ENCODE assay signal across 8 cellular contexts in genomic region chr19:13208131-13208963, GRCh38. TPM values are rescaled to one million over a fixed set of nuclear protein-coding genes. Genes with fewer than 3 reads are reported as not detected.
A peak's percentile ranks its signal among the peaks of the same experiment; 100 is the strongest.
DNase-seq lines count a peak whose midpoint lies in the region; ATAC-seq, FAIRE-seq and TF ChIP-seq lines count a peak whose summit lies in the region.

No MANE protein-coding gene starts in this region.

- TF ChIP-seq POLR2A in GM12891 (IDR thresholded peaks at IDR 0.05; ENCODE audit: low read depth, low read length) (no peak), GM12878 (IDR thresholded peaks at IDR 0.05; ENCODE audit: low read depth, low read length) (peak; percentile 61), HepG2 (IDR thresholded peaks at IDR 0.05; ENCODE audit: insufficient read depth in 1 of 2, low read depth in 2 of 2, low read length in 2 of 2) (no peak)

- peaks cover 5% of the 10 kb centered on the region for H3K36me3 Mint-ChIP-seq in T-helper 17 cell (ENCODE audit: low read depth)

- TF ChIP-seq RAD21 in GM12878 (IDR thresholded peaks at IDR 0.05; ENCODE audit: insufficient read depth, low read depth, low read length) (no peak), HepG2 (CRISPR knock-in tag; IDR thresholded peaks at IDR 0.05) (no peak)

- H3K4me3 Mint-ChIP-seq in T-helper 17 cell = peak overlapping the region; percentile 97

- WGBS in GM12878 (ENCODE audit: insufficient coverage, insufficient replicate concordance, low lambda C conversion rate, missing lambda C conversion rate) = 2% methylated on average over 42 of the region's 49 CpGs
- WGBS in HepG2 (ENCODE audit: low lambda C conversion rate) = 61% methylated on average over 29 of the region's 49 CpGs

- peak overlapping the region; percentile 39 for H2AFZ ChIP-seq in GM12878 (ENCODE audit: control insufficient read depth, low read depth, low read length)
- H2AFZ ChIP-seq in HepG2 (ENCODE audit: low read length) = no peak overlapping the region

- SMC1A ChIA-PET in GM12878 (lab: Charles Lee; ENCODE audit: uncharacterized antibody, unreplicated experiment) = interaction anchor here (0.9 kb wide), 1 partner anchor 13 kb away, joined by 3 read pairs; no protein-coding TSS in a partner anchor

- H3K4me2 ChIP-seq in GM12878 (ENCODE audit: control insufficient read depth, insufficient read depth) = peak overlapping the region; percentile 73
- no peak overlapping the region for H3K4me2 ChIP-seq in HepG2 (ENCODE audit: low read depth, low read length)

- TF ChIP-seq CTCF in GM12878 (IDR thresholded peaks at IDR 0.05 in 2 of 3, conservative IDR thresholded peaks at IDR 0.05 in 1 of 3; ENCODE audit: control insufficient read depth in 2 of 3, extremely low read depth in 1 of 3, insufficient read depth in 1 of 3, low read depth in 3 of 3, low read length in 3 of 3) (no peak), HepG2 (CRISPR knock-in tag; IDR thresholded peaks at IDR 0.05) (no peak)

- H4K20me1 ChIP-seq in GM12878 (ENCODE audit: control insufficient read depth, insufficient read depth) = no peaks in the 10 kb centered on the region
- H4K20me1 ChIP-seq in HepG2 (ENCODE audit: insufficient read depth, low read length) = no peaks in the 10 kb centered on the region

- BruUV-seq in GM12878 (replicated peaks; lab: Mats Ljungman, UMichigan) (no TSS peak), HepG2 (replicated peaks; lab: Mats Ljungman, UMichigan) (no TSS peak)

- peaks cover 20% of the 10 kb centered on the region for H3K4me1 Mint-ChIP-seq in T-helper 17 cell

- peak overlapping the region; percentile 60 for H3K9ac ChIP-seq in GM12878 (ENCODE audit: control insufficient read depth, insufficient read depth, low read length)
- no peak overlapping the region for H3K9ac ChIP-seq in HepG2 (ENCODE audit: insufficient read depth, low read depth, low read length)

- FAIRE-seq in GM12891 (lab: Jason Lieb, UNC) (peak; percentile 94), GM12878 (lab: Jason Lieb, UNC) (peak; percentile 97), HepG2 (lab: Jason Lieb, UNC) (no peak)

- DNase-seq in GM12891 (ENCODE audit: insufficient read length, low spot score) (peak; percentile 78), T-helper 17 cell (no peak), GM12878 (ENCODE audit: low read depth, low spot score) (peak; percentile 77), HepG2 (ENCODE audit: low spot score) (no peak), posterior cingulate gyrus (no peak), cortex of kidney (lab: John Stamatoyannopoulos, UW) (no peak)
- DNase-seq in stimulated activated CD8-positive, alpha-beta memory T cell treated with anti-CD3 and anti-CD28 coated beads, Interleukin-12 subunit alpha, Interleukin-12 subunit beta, amount 100 ng/mL, for 24 hours (ENCODE audit: extremely low read depth) = peak; percentile 33

- H3K4me1 ChIP-seq in GM12878 (ENCODE audit: control insufficient read depth, insufficient read depth, low read length) = peaks cover 14% of the 10 kb centered on the region
- H3K4me1 ChIP-seq in HepG2 (ENCODE audit: insufficient read depth, low read length) = peaks cover 6% of the 10 kb centered on the region; the same call in 1 of the 2 replicates

- CTCF ChIA-PET in GM12878 (lab: Yijun Ruan, JAX) (interaction anchor here (0.9 kb wide), 1 partner anchor 53 kb away, joined by 3 read pairs; no protein-coding TSS in a partner anchor), HepG2 (lab: Yijun Ruan, JAX; ENCODE audit: low intra/inter-chr PET ratio, low total read pairs) (no interaction called here)

- H3K36me3 ChIP-seq in GM12878 (ENCODE audit: control insufficient read depth in 2 of 2, insufficient read depth in 2 of 2, low read length in 1 of 2) = no peaks in the 10 kb centered on the region
- H3K36me3 ChIP-seq in HepG2 (replicated peaks in 1 of 2; ENCODE audit: control insufficient read depth in 1 of 2, insufficient read depth in 2 of 2, low read length in 2 of 2) = no peaks in the 10 kb centered on the region

- H3K27ac ChIP-seq in GM12878 (ENCODE audit: control insufficient read depth, insufficient read depth) (peak overlapping the region; percentile 77), HepG2 (ENCODE audit: extremely low read length, insufficient read depth, low read length) (no peak overlapping the region)

- ATAC-seq in HG02981 (IDR thresholded peaks at IDR 0.05; ENCODE audit: unreplicated experiment) = peak; percentile 55
- ATAC-seq in T-helper 17 cell = peak; percentile 70
- ATAC-seq in GM12878 = peak; percentile 84
- no peak for ATAC-seq in HepG2

- in situ Hi-C loops in GM12878 (cut with MboI) (no loop called here), HepG2 (cut with HindIII; ENCODE audit: extremely low pct_ligation_motif_present, low pct_unique_long_range_greater_than_20kb) (no loop called here)

- H3K9me3 ChIP-seq in T-helper 17 cell (ENCODE audit: control insufficient read depth, low read length, poor library complexity, severe bottlenecking) = no peaks in the 10 kb centered on the region
- no peaks in the 10 kb centered on the region for H3K9me3 ChIP-seq in GM12878 (replicated peaks; ENCODE audit: control insufficient read depth, insufficient read depth, low read length)
- H3K9me3 ChIP-seq in HepG2 (ENCODE audit: low read length) = no peaks in the 10 kb centered on the region

- H3K79me2 ChIP-seq in GM12878 (ENCODE audit: control insufficient read depth, insufficient read depth, low read length) (no peaks in the 10 kb centered on the region), HepG2 (ENCODE audit: insufficient read depth, low read length) (no peaks in the 10 kb centered on the region)

- no peaks in the 10 kb centered on the region for H3K27me3 Mint-ChIP-seq in T-helper 17 cell

- intact Hi-C loops in GM12878 (cut with micrococcal nuclease; ENCODE audit: unreplicated experiment) (loop anchor here (1.0 to 2.0 kb wide), 2 partner anchors 52 to 55 kb away; no protein-coding TSS in a partner anchor), HepG2 (cut with micrococcal nuclease; ENCODE audit: unreplicated experiment) (no loop called here), posterior cingulate gyrus (cut with DNase I) (no loop called here)

- TF ChIP-seq EP300 in GM12878 (IDR thresholded peaks at IDR 0.05; ENCODE audit: borderline replicate concordance in 1 of 2, control insufficient read depth in 1 of 2, low read depth in 2 of 2, low read length in 2 of 2) (peak; percentile 35 to 36; a peak in 1 of 4 replicates), HepG2 (IDR thresholded peaks at IDR 0.05; ENCODE audit: low read depth in 2 of 2, low read length in 2 of 2) (no peak), HepG2 (CRISPR knock-in tag; IDR thresholded peaks at IDR 0.05; ENCODE audit: borderline replicate concordance) (no peak)

- POLR2A ChIA-PET in GM12878 (lab: Charles Lee) = no interaction called here
- POLR2A ChIA-PET in HepG2 (lab: Yijun Ruan, JAX) = no interaction called here

- peak overlapping the region; percentile 92 for H3K27ac Mint-ChIP-seq in T-helper 17 cell

- no peaks in the 10 kb centered on the region for H3K27me3 ChIP-seq in GM12878 (replicated peaks in 1 of 2; ENCODE audit: control insufficient read depth in 2 of 2, insufficient read depth in 2 of 2, low read length in 1 of 2)
- no peaks in the 10 kb centered on the region; a peak in 3 of 5 replicates for H3K27me3 ChIP-seq in HepG2 (ENCODE audit: control insufficient read depth in 1 of 2, insufficient read depth in 2 of 2, low read length in 2 of 2)

- H3K4me3 ChIP-seq in GM12878 (peak overlapping the region; percentile 57), HepG2 (replicated peaks in 1 of 3; ENCODE audit: insufficient read depth in 1 of 3, low read depth in 2 of 3, low read length in 3 of 3) (no peak overlapping the region)

- RAD21 ChIA-PET in GM12878 (lab: Charles Lee; ENCODE audit: unreplicated experiment) = interaction anchor here (0.9 kb wide), 1 partner anchor 53 kb away, joined by 3 read pairs; no protein-coding TSS in a partner anchor

RNA-seq across cellular contexts. Expression of gene IER2, which starts 58.1 kb away (rescaled TPM):
- 61.4 TPM for polyA plus RNA-seq in GM12891 (2012; ENCODE audit: low read depth, missing spikeins)
- 100 to 1,000 TPM; 376 to 523 TPM for total RNA-seq in T-helper 17 cell
- total RNA-seq in GM12878 (2013; cell fraction: nucleolus; rRNA removed) = 41.4 and 51.6 TPM in 2 replicates
- 26.0 and 31.9 TPM in 2 replicates for total RNA-seq in GM12878 (2014; rRNA removed)
- 9.1 and 9.5 TPM in 2 replicates for total RNA-seq in GM12878 (2014; rRNA removed; fragmentation: Illumina TruSeq; extraction: Trizol)
- 94.5 and 97.2 TPM in 2 replicates for total RNA-seq in GM12878 (2021)
- polyA plus RNA-seq in GM12878 (2011; ENCODE audit: low read depth) = 9.8 TPM
- polyA plus RNA-seq in GM12878 (2011; rRNA removed) = 11.2 and 17.9 TPM in 2 replicates
- 36.0 and 41.6 TPM in 2 replicates for polyA plus RNA-seq in GM12878 (2011; cell fraction: cytosol; rRNA removed)
- 127 and 170 TPM in 2 replicates for polyA plus RNA-seq in GM12878 (2011; cell fraction: nucleus; rRNA removed)
- 54.9 and 64.6 TPM in 2 replicates for polyA plus RNA-seq in GM12878 (2012)
- 7.7 and 13.2 TPM in 2 replicates for polyA plus RNA-seq in GM12878 (2014; fragmentation: Illumina TruSeq; extraction: Trizol)
- 1 to 10 TPM; 2.8 to 9.3 TPM for polyA plus RNA-seq in GM12878 (2014; fragmentation: Nextera tagmentation; extraction: Ambion mirVana)
- 56.0 and 65.3 TPM in 2 replicates for polyA plus RNA-seq in GM12878 (2014; rRNA removed)
- polyA plus RNA-seq in GM12878 (2016; fragmentation: Nextera tagmentation; extraction: Ambion mirVana) = 10 to 100 TPM; 75.6 to 81.7 TPM
- polyA minus RNA-seq in GM12878 (2011; rRNA and poly(A)+ RNA removed) = 5.2 and 11.3 TPM in 2 replicates
- 12.3 and 14.0 TPM in 2 replicates for polyA minus RNA-seq in GM12878 (2011; cell fraction: cytosol; rRNA and poly(A)+ RNA removed)
- 35.5 and 63.1 TPM in 2 replicates for polyA minus RNA-seq in GM12878 (2011; cell fraction: nucleus; rRNA and poly(A)+ RNA removed)
- total RNA-seq in HepG2 (2016; rRNA removed; fragmentation: Illumina TruSeq; extraction: Trizol) = 10.0 and 14.3 TPM in 2 replicates
- total RNA-seq in HepG2 (2016; cell fraction: cytosol; rRNA removed; fragmentation: Illumina TruSeq; extraction: Trizol; ENCODE audit: low read depth) = 5.0 and 5.9 TPM in 2 replicates
- 8.1 and 16.1 TPM in 2 replicates for total RNA-seq in HepG2 (2016; cell fraction: insoluble cytoplasmic fraction; rRNA removed; fragmentation: Illumina TruSeq; extraction: Trizol)
- total RNA-seq in HepG2 (2016; cell fraction: membrane; rRNA removed; fragmentation: Illumina TruSeq; extraction: Trizol) = 10.0 and 11.1 TPM in 2 replicates
- total RNA-seq in HepG2 (2016; cell fraction: nucleus; rRNA removed; fragmentation: Illumina TruSeq; extraction: Trizol) = 12.6 and 13.6 TPM in 2 replicates
- 10.1 and 12.9 TPM in 2 replicates for polyA plus RNA-seq in HepG2 (2011; rRNA removed)
- 14.4 and 15.3 TPM in 2 replicates for polyA plus RNA-seq in HepG2 (2011; cell fraction: cytosol; rRNA removed)
- polyA plus RNA-seq in HepG2 (2011; cell fraction: nucleus; rRNA removed) = 84.6 and 97.2 TPM in 2 replicates
- polyA plus RNA-seq in HepG2 (2012) = 20.1 and 25.8 TPM in 2 replicates
- 5.5 and 5.8 TPM in 2 replicates for polyA plus RNA-seq in HepG2 (2016; cell fraction: cytosol; fragmentation: Illumina TruSeq; extraction: Trizol; ENCODE audit: low read depth)
- polyA plus RNA-seq in HepG2 (2016; cell fraction: insoluble cytoplasmic fraction; fragmentation: Illumina TruSeq; extraction: Trizol; ENCODE audit: low read depth) = 17.5 and 22.6 TPM in 2 replicates
- polyA plus RNA-seq in HepG2 (2016; cell fraction: membrane; fragmentation: Illumina TruSeq; extraction: Trizol; ENCODE audit: low read depth) = 9.7 and 9.8 TPM in 2 replicates
- 39.1 and 40.8 TPM in 2 replicates for polyA plus RNA-seq in HepG2 (2016; cell fraction: nucleus; fragmentation: Illumina TruSeq; extraction: Trizol; ENCODE audit: insufficient read depth, low read depth)
- 8.1 and 9.7 TPM in 2 replicates for polyA minus RNA-seq in HepG2 (2011; rRNA and poly(A)+ RNA removed; ENCODE audit: low replicate concordance)
- polyA minus RNA-seq in HepG2 (2011; cell fraction: cytosol; rRNA and poly(A)+ RNA removed) = 7.0 and 7.3 TPM in 2 replicates
- polyA minus RNA-seq in HepG2 (2011; cell fraction: nucleus; rRNA and poly(A)+ RNA removed) = 9.7 and 9.9 TPM in 2 replicates

RNA-seq across cellular contexts. Expression of gene STX10, which starts 58.2 kb away (rescaled TPM):
- 42.4 TPM for polyA plus RNA-seq in GM12891 (2012; ENCODE audit: low read depth, missing spikeins)
- total RNA-seq in T-helper 17 cell (10 to 100 TPM; 33.5 TPM), GM12878 (2014; rRNA removed) (56.2 and 59.0 TPM in 2 replicates), GM12878 (2014; rRNA removed; fragmentation: Illumina TruSeq; extraction: Trizol) (36.3 and 38.4 TPM in 2 replicates), GM12878 (2021) (57.0 and 59.2 TPM in 2 replicates), HepG2 (2016; rRNA removed; fragmentation: Illumina TruSeq; extraction: Trizol) (36.8 and 47.9 TPM in 2 replicates)
- total RNA-seq in GM12878 (2013; cell fraction: nucleolus; rRNA removed) = 13.8 and 18.2 TPM in 2 replicates
- 20.8 TPM for polyA plus RNA-seq in GM12878 (2011; ENCODE audit: low read depth)
- polyA plus RNA-seq in GM12878 (2011; rRNA removed) (32.1 and 47.5 TPM in 2 replicates), GM12878 (2014; fragmentation: Illumina TruSeq; extraction: Trizol) (7.4 and 33.7 TPM in 2 replicates), GM12878 (2014; fragmentation: Nextera tagmentation; extraction: Ambion mirVana) (1 to 10 TPM in 1 of 2 experiments, under 1 TPM in 1; 0.56 to 3.7 TPM), GM12878 (2014; rRNA removed) (76.1 and 78.9 TPM in 2 replicates), GM12878 (2016; fragmentation: Nextera tagmentation; extraction: Ambion mirVana) (10 to 100 TPM; 47.7 to 50.4 TPM), HepG2 (2011; rRNA removed) (66.4 and 85.5 TPM in 2 replicates)
- 62.2 and 75.9 TPM in 2 replicates for polyA plus RNA-seq in GM12878 (2011; cell fraction: cytosol; rRNA removed)
- 132 and 139 TPM in 2 replicates for polyA plus RNA-seq in GM12878 (2011; cell fraction: nucleus; rRNA removed)
- 38.6 and 38.9 TPM in 2 replicates for polyA plus RNA-seq in GM12878 (2012)
- polyA minus RNA-seq in GM12878 (2011; rRNA and poly(A)+ RNA removed) = 21.1 and 22.4 TPM in 2 replicates
- polyA minus RNA-seq in GM12878 (2011; cell fraction: cytosol; rRNA and poly(A)+ RNA removed) = 15.5 and 18.8 TPM in 2 replicates
- polyA minus RNA-seq in GM12878 (2011; cell fraction: nucleus; rRNA and poly(A)+ RNA removed) = 8.9 TPM in 2 replicates
- total RNA-seq in HepG2 (2016; cell fraction: cytosol; rRNA removed; fragmentation: Illumina TruSeq; extraction: Trizol; ENCODE audit: low read depth) = 56.0 and 67.5 TPM in 2 replicates
- total RNA-seq in HepG2 (2016; cell fraction: insoluble cytoplasmic fraction; rRNA removed; fragmentation: Illumina TruSeq; extraction: Trizol) = 33.4 and 50.3 TPM in 2 replicates
- total RNA-seq in HepG2 (2016; cell fraction: membrane; rRNA removed; fragmentation: Illumina TruSeq; extraction: Trizol) = 78.5 and 90.1 TPM in 2 replicates
- total RNA-seq in HepG2 (2016; cell fraction: nucleus; rRNA removed; fragmentation: Illumina TruSeq; extraction: Trizol) = 27.2 and 35.2 TPM in 2 replicates
- polyA plus RNA-seq in HepG2 (2011; cell fraction: cytosol; rRNA removed) = 58.0 and 78.9 TPM in 2 replicates
- 198 and 219 TPM in 2 replicates for polyA plus RNA-seq in HepG2 (2011; cell fraction: nucleus; rRNA removed)
- 28.8 and 43.3 TPM in 2 replicates for polyA plus RNA-seq in HepG2 (2012)
- 79.7 and 89.7 TPM in 2 replicates for polyA plus RNA-seq in HepG2 (2016; cell fraction: cytosol; fragmentation: Illumina TruSeq; extraction: Trizol; ENCODE audit: low read depth)
- polyA plus RNA-seq in HepG2 (2016; cell fraction: insoluble cytoplasmic fraction; fragmentation: Illumina TruSeq; extraction: Trizol; ENCODE audit: low read depth) = 39.4 and 44.9 TPM in 2 replicates
- polyA plus RNA-seq in HepG2 (2016; cell fraction: membrane; fragmentation: Illumina TruSeq; extraction: Trizol; ENCODE audit: low read depth) = 85.7 and 88.6 TPM in 2 replicates
- 76.5 and 85.3 TPM in 2 replicates for polyA plus RNA-seq in HepG2 (2016; cell fraction: nucleus; fragmentation: Illumina TruSeq; extraction: Trizol; ENCODE audit: insufficient read depth, low read depth)
- 37.6 and 153 TPM in 2 replicates for polyA minus RNA-seq in HepG2 (2011; rRNA and poly(A)+ RNA removed; ENCODE audit: low replicate concordance)
- polyA minus RNA-seq in HepG2 (2011; cell fraction: cytosol; rRNA and poly(A)+ RNA removed) = 11.9 and 14.2 TPM in 2 replicates
- polyA minus RNA-seq in HepG2 (2011; cell fraction: nucleus; rRNA and poly(A)+ RNA removed) = 10.3 and 12.1 TPM in 2 replicates

Comparison
In these comparisons a context has a peak if more than half of its experiments do, and no peak if none do; other contexts are left out.
1. DNase-seq: peak in GM12891 (single experiment), GM12878 (single experiment) and stimulated activated CD8-positive, alpha-beta memory T cell treated with anti-CD3 and anti-CD28 coated beads, Interleukin-12 subunit alpha, Interleukin-12 subunit beta, amount 100 ng/mL, for 24 hours (single experiment); none in T-helper 17 cell (0 of 3), HepG2 (single experiment), posterior cingulate gyrus (0 of 10) and cortex of kidney (single experiment).